Comparison of ENCODE assay signal across 8 cellular contexts in genomic region chr2:174487536-174488162, GRCh38. TPM values are rescaled to one million over a fixed set of nuclear protein-coding genes. Genes with fewer than 3 reads are reported as not detected.
DNase-seq lines count a peak whose midpoint lies in the region; ATAC-seq and TF ChIP-seq lines count a peak whose summit lies in the region.

No MANE protein-coding gene starts in this region.

- no peak for DNase-seq in Jurkat, Clone E6-1 (ENCODE audit: low read depth, low spot score)
- no peak for DNase-seq in effector memory CD4-positive, alpha-beta T cell
- DNase-seq in neural crest cell (ENCODE audit: low read depth, low spot score): no peak
- no peak for DNase-seq in posterior vena cava (ENCODE audit: low spot score)
- no peak for DNase-seq in midbrain (lab: John Stamatoyannopoulos, UW)
- DNase-seq in HPDE6-E6E7 (ENCODE audit: extremely low spot score): no peak
- DNase-seq in NCI-H2196 (lab: John Stamatoyannopoulos, UW; ENCODE audit: unreplicated experiment): no peak

- H3K27ac ChIP-seq in effector memory CD4-positive, alpha-beta T cell (ENCODE audit: insufficient read depth, low read length, poor library complexity, severe bottlenecking): peak overlapping the region; percentile 61

- H3K4me3 Mint-ChIP-seq in neural crest cell: peak overlapping the region; percentile 95

- ATAC-seq in GM19351 (IDR thresholded peaks at IDR 0.05; ENCODE audit: unreplicated experiment): peak; percentile 28

- peaks cover 3% of the 10 kb centered on the region for H3K36me3 Mint-ChIP-seq in neural crest cell (ENCODE audit: low read depth)

- no peaks in the 10 kb centered on the region for H3K27me3 ChIP-seq in effector memory CD4-positive, alpha-beta T cell (replicated peaks; ENCODE audit: control insufficient read depth, insufficient read depth, low read length, poor library complexity, severe bottlenecking)

- peak overlapping the region; percentile 88 for H3K27ac Mint-ChIP-seq in neural crest cell (ENCODE audit: unreplicated experiment)

- peaks cover 7% of the 10 kb centered on the region for H3K9me3 Mint-ChIP-seq in neural crest cell

- peak overlapping the region; percentile 76 for H3K4me3 ChIP-seq in Jurkat, Clone E6-1 (ENCODE audit: low read length)
- peak overlapping the region; percentile 90 for H3K4me3 ChIP-seq in effector memory CD4-positive, alpha-beta T cell (ENCODE audit: insufficient read depth, low read depth, low read length, poor library complexity, severe bottlenecking)

- peaks cover 2% of the 10 kb centered on the region for H3K36me3 ChIP-seq in effector memory CD4-positive, alpha-beta T cell (ENCODE audit: control insufficient read depth, insufficient read depth, low read length)

- no peak for TF ChIP-seq CTCF in neural crest cell (conservative IDR thresholded peaks at IDR 0.05)

- intact Hi-C loops in posterior vena cava (cut with DNase I): no loop called here

- no peaks in the 10 kb centered on the region for H3K9me3 ChIP-seq in effector memory CD4-positive, alpha-beta T cell (ENCODE audit: control insufficient read depth, low read length)

- H3K4me1 Mint-ChIP-seq in neural crest cell: peaks cover 8% of the 10 kb centered on the region

- peaks cover 36% of the 10 kb centered on the region for H3K27me3 Mint-ChIP-seq in neural crest cell (ENCODE audit: low read depth)

- peaks cover 27% of the 10 kb centered on the region for H3K4me1 ChIP-seq in effector memory CD4-positive, alpha-beta T cell (ENCODE audit: control insufficient read depth, insufficient read depth, low read length, poor library complexity, severe bottlenecking)

RNA-seq across cellular contexts. Expression of gene GPR155, which starts 0.8 kb away (rescaled TPM):
- 3.9 TPM for polyA plus RNA-seq in Jurkat, Clone E6-1 (2012; ENCODE audit: insufficient read depth, insufficient read length)
- total RNA-seq in neural crest cell (1.5 and 1.7 TPM in 2 replicates), posterior vena cava (10 to 100 TPM in 1 of 2 donors, 1 to 10 TPM in 1; 9.7 to 10.4 TPM)
